Comparison of ENCODE assay signal across 8 cellular contexts in genomic region chr4:141220271-141220654, GRCh38. TPM values are rescaled to one million over a fixed set of nuclear protein-coding genes. Genes with fewer than 3 reads are reported as not detected.
DNase-seq lines count a peak whose midpoint lies in the region; ATAC-seq lines count a peak whose summit lies in the region.

No MANE protein-coding gene starts in this region.

- no peaks in the 10 kb centered on the region for H3K9me3 Mint-ChIP-seq in activated naive CD4-positive, alpha-beta T cell treated with anti-CD3 and anti-CD28 coated beads, Interleukin-2, amount 10 ng/mL, durations not matched to agents 7 days and 5 days

- H3K4me1 ChIP-seq in aorta (ENCODE audit: control insufficient read depth in 1 of 2, insufficient read depth in 2 of 2, low read length in 2 of 2), result no peaks in the 10 kb centered on the region

- intact Hi-C loops in aorta (cut with DNase I), result no loop called here

- CTCF ChIA-PET in activated naive CD4-positive, alpha-beta T cell treated with anti-CD3 and anti-CD28 coated beads, Interleukin-2, amount 10 ng/mL, durations not matched to agents 7 days and 5 days (lab: Charles Lee), result no interaction called here

- H3K36me3 ChIP-seq in aorta (ENCODE audit: control insufficient read depth in 1 of 2, insufficient read depth in 2 of 2, low read length in 1 of 2), result no peaks in the 10 kb centered on the region

- no peak for DNase-seq in activated naive CD4-positive, alpha-beta T cell treated with anti-CD3 and anti-CD28 coated beads, Interleukin-2, amount 10 ng/mL, durations not matched to agents 7 days and 5 days
- no peak for DNase-seq in activated naive CD4-positive, alpha-beta T cell treated with Interleukin-2 at 50 U/mL for 16 hours
- DNase-seq in caudate nucleus (lab: John Stamatoyannopoulos, UW) (peak in 9 of 61 donors; percentile 28 to 75 (median 53)), midbrain (lab: John Stamatoyannopoulos, UW) (peak; percentile 56), aorta (no peak), globus pallidus (ENCODE audit: low spot score) (no peak)
- DNase-seq in stimulated activated naive CD4-positive, alpha-beta T cell treated with Interleukin-2 at 50 U/mL for 16 hours (lab: John Stamatoyannopoulos, UW), result no peak

- H3K27me3 Mint-ChIP-seq in activated naive CD4-positive, alpha-beta T cell treated with anti-CD3 and anti-CD28 coated beads, Interleukin-2, amount 10 ng/mL, durations not matched to agents 7 days and 5 days, result peaks cover 11% of the 10 kb centered on the region

- H3K4me3 ChIP-seq in aorta (ENCODE audit: low read length in 2 of 2), result peak overlapping the region in 1 of 2 donors; percentile 57

- no peaks in the 10 kb centered on the region for H3K27me3 ChIP-seq in aorta (ENCODE audit: control insufficient read depth in 1 of 2, insufficient read depth in 2 of 2, low read length in 1 of 2)

- peaks cover 18% of the 10 kb centered on the region for H3K36me3 Mint-ChIP-seq in activated naive CD4-positive, alpha-beta T cell treated with anti-CD3 and anti-CD28 coated beads, Interleukin-2, amount 10 ng/mL, durations not matched to agents 7 days and 5 days

- peak overlapping the region; percentile 96 for H3K27ac Mint-ChIP-seq in activated naive CD4-positive, alpha-beta T cell treated with anti-CD3 and anti-CD28 coated beads, Interleukin-2, amount 10 ng/mL, durations not matched to agents 7 days and 5 days

- WGBS in aorta, 2 donors, result 93 to 94% methylated on average over 7 of the region's 7 CpGs

- H3K4me1 Mint-ChIP-seq in activated naive CD4-positive, alpha-beta T cell treated with anti-CD3 and anti-CD28 coated beads, Interleukin-2, amount 10 ng/mL, durations not matched to agents 7 days and 5 days, result peaks cover 34% of the 10 kb centered on the region

- peak overlapping the region; percentile 92 for H3K4me3 Mint-ChIP-seq in activated naive CD4-positive, alpha-beta T cell treated with anti-CD3 and anti-CD28 coated beads, Interleukin-2, amount 10 ng/mL, durations not matched to agents 7 days and 5 days

- ATAC-seq in HG03469 (IDR thresholded peaks at IDR 0.05; ENCODE audit: unreplicated experiment), result peak; percentile 12
- ATAC-seq in aorta (ENCODE audit: low FRiP score), result no peak

- H3K9me3 ChIP-seq in aorta (ENCODE audit: control insufficient read depth, low read length), result no peaks in the 10 kb centered on the region

- H3K27ac ChIP-seq in caudate nucleus (ENCODE audit: low read depth, low read length) (peak overlapping the region; percentile 93), aorta (ENCODE audit: low read depth in 1 of 2, low read length in 2 of 2) (no peak overlapping the region)

RNA-seq across cellular contexts. Expression of gene ZNF330, which starts 0.4 kb away (rescaled TPM):
- total RNA-seq in aorta, result 10 to 100 TPM; 39.3 to 43.7 TPM
- 10 to 100 TPM; 20.0 to 22.0 TPM for polyA plus RNA-seq in aorta
